18 cellular contexts compared by ENCODE assay signal in the genomic region with DNA sequence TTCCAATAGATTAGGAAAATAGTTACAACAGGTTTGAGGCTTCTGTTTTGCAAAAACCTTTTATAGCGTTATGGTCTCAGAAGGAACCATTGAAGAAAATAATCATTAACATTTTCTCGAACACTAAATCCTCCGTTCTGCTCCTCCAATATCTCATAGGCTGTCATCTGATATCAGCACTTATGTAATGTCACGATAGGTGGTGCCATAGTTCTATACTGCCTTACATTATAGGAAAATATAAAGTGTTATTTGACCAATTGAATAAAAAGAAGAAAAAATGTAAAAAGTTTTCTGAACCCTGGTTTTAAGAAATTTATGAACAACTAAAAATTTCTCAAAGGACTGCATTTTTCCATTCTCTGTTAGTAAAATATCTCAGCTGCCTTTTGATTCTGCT.
"Had no signal": no experiment of that assay in that cellular context is flagged by ENCODE, and none has a peak within 500 bp of the region (broad histone marks: within the 10 kb centered on the region; RNA-seq: fewer than 3 reads in every experiment).

No MANE protein-coding gene starts in this region.

- H3K27me3 ChIP-seq: foreskin keratinocyte, ovary, right atrium auricular region, sigmoid colon, suprapubic skin had no signal

- H3K4me1 ChIP-seq: foreskin keratinocyte, right atrium auricular region, sigmoid colon, suprapubic skin, thyroid gland had no signal

- H3K9me3 ChIP-seq: ovary, sigmoid colon, suprapubic skin, thyroid gland had no signal

- DNase-seq: effector CD4-positive, alpha-beta T cell; endodermal cell; erythroblast; foreskin keratinocyte; left colon; mesendoderm; naive thymus-derived CD4-positive, alpha-beta T cell; nephron progenitor cell; ovary; sigmoid colon; stimulated activated CD4-positive, alpha-beta T cell treated with anti-CD3 and anti-CD28 coated beads, Interleukin-12 subunit alpha, Interleukin-12 subunit beta, amount 100 ng/mL, for 4 hours; stimulated activated naive CD4-positive, alpha-beta T cell treated with Interleukin-2 at 50 U/mL for 16 hours; thyroid gland had no signal

- H3K4me3 ChIP-seq: coronary artery, ovary, right atrium auricular region, sigmoid colon, skin epidermis, suprapubic skin, thyroid gland had no signal

- FAIRE-seq: urothelium cell line had no signal

- H3K36me3 ChIP-seq: ovary, right atrium auricular region, sigmoid colon, suprapubic skin, thyroid gland had no signal

- ATAC-seq: foreskin keratinocyte; left colon; naive thymus-derived CD4-positive, alpha-beta T cell had no signal

- H3K27ac ChIP-seq: coronary artery, foreskin keratinocyte, ovary, right atrium auricular region, sigmoid colon, skin epidermis, suprapubic skin, thyroid gland had no signal
